8 cellular contexts compared by ENCODE assay signal in genomic region chr22:41917906-41918791, GRCh38. TPM values are rescaled to one million over a fixed set of nuclear protein-coding genes. Genes with fewer than 3 reads are reported as not detected.
DNase-seq lines count a peak whose midpoint lies in the region; ATAC-seq, FAIRE-seq and TF ChIP-seq lines count a peak whose summit lies in the region.

No MANE protein-coding gene starts in this region.

- TF ChIP-seq CTCF in BE2C (IDR thresholded peaks at IDR 0.05; ENCODE audit: low read depth, low read length), result no peak
- TF ChIP-seq CTCF in foreskin keratinocyte (conservative IDR thresholded peaks at IDR 0.05), result no peak

- no peak overlapping the region for H3K27ac ChIP-seq in foreskin keratinocyte

- H3K4me1 ChIP-seq in BE2C (no peaks in the 10 kb centered on the region), foreskin keratinocyte (no peaks in the 10 kb centered on the region)

- peak; percentile 89 for FAIRE-seq in GM12892 (lab: Jason Lieb, UNC)

- peaks cover 26 to 30% of the 10 kb centered on the region in 2 donors for H3K27me3 Mint-ChIP-seq in effector memory CD8-positive, alpha-beta T cell

- no peak overlapping the region for H3K4me3 ChIP-seq in BE2C (ENCODE audit: low read depth, low read length)

- peak; percentile 31; the same call in 1 of the 2 replicates for TF ChIP-seq POLR2A in GM12892 (IDR thresholded peaks at IDR 0.05; ENCODE audit: low read depth, low read length)

- H3K9me3 Mint-ChIP-seq in effector memory CD8-positive, alpha-beta T cell, result no peaks in the 10 kb centered on the region

- no peaks in the 10 kb centered on the region for H3K9me3 ChIP-seq in BE2C

- peaks cover 42% of the 10 kb centered on the region for H3K36me3 Mint-ChIP-seq in effector memory CD8-positive, alpha-beta T cell (ENCODE audit: insufficient read depth)

- H3K4me1 Mint-ChIP-seq in effector memory CD8-positive, alpha-beta T cell (ENCODE audit: low read depth in 2 of 2), result peaks cover 0 to 7% of the 10 kb centered on the region in 2 donors

- ATAC-seq in foreskin keratinocyte (peak; percentile 18), HG02870 (IDR thresholded peaks at IDR 0.05; ENCODE audit: unreplicated experiment) (no peak), HG02588 (IDR thresholded peaks at IDR 0.05; ENCODE audit: unreplicated experiment) (no peak)
- no peak for ATAC-seq in effector memory CD8-positive, alpha-beta T cell (replicated peaks)

- H3K27me3 ChIP-seq in BE2C, result peaks cover 50% of the 10 kb centered on the region
- H3K27me3 ChIP-seq in foreskin keratinocyte, result peaks cover 46% of the 10 kb centered on the region

- no peaks in the 10 kb centered on the region for H3K36me3 ChIP-seq in BE2C

- DNase-seq in BE2C (peak; percentile 64), GM12892 (ENCODE audit: insufficient read length) (no peak), RPMI7951 (ENCODE audit: low read depth) (peak; percentile 35), foreskin keratinocyte (peak; percentile 23 to 61), NCI-H526 treated with DMSO at 0.1 percent for 48 hours (lab: John Stamatoyannopoulos, UW) (no peak)
- DNase-seq in effector memory CD8-positive, alpha-beta T cell, result no peak

- no peak overlapping the region for H3K27ac Mint-ChIP-seq in effector memory CD8-positive, alpha-beta T cell

- H3K4me3 Mint-ChIP-seq in effector memory CD8-positive, alpha-beta T cell, result peak overlapping the region in 1 of 2 donors; percentile 6

RNA-seq across cellular contexts. Expression of gene SHISA8, which starts 3.3 kb away (rescaled TPM):
- polyA plus RNA-seq in BE2C (2012; ENCODE audit: insufficient read depth, insufficient read length, low read depth), result not detected
- polyA plus RNA-seq in GM12892 (2012; ENCODE audit: missing spikeins), result 0.93 TPM
- not detected in 2 replicates for total RNA-seq in RPMI7951 (2014; rRNA removed; shearing (Covaris generic))
- not detected in 2 replicates for total RNA-seq in foreskin keratinocyte
- not detected in 2 replicates for polyA plus RNA-seq in foreskin keratinocyte

RNA-seq across cellular contexts. Expression of gene TNFRSF13C, which starts 8.5 kb away (rescaled TPM):
- 0.29 TPM for polyA plus RNA-seq in BE2C (2012; ENCODE audit: insufficient read depth, insufficient read length, low read depth)
- 57.8 TPM for polyA plus RNA-seq in GM12892 (2012; ENCODE audit: missing spikeins)
- not detected in 2 replicates for total RNA-seq in RPMI7951 (2014; rRNA removed; shearing (Covaris generic))
- 0.11 and 0.17 TPM in 2 replicates for total RNA-seq in foreskin keratinocyte
- polyA plus RNA-seq in foreskin keratinocyte, result 0.09 and 0.11 TPM in 2 replicates

RNA-seq across cellular contexts. Expression of gene CENPM, which starts 28.8 kb away (rescaled TPM):
- polyA plus RNA-seq in BE2C (2012; ENCODE audit: insufficient read depth, insufficient read length, low read depth), result 43.8 TPM
- polyA plus RNA-seq in GM12892 (2012; ENCODE audit: missing spikeins), result 31.4 TPM
- total RNA-seq in RPMI7951 (2014; rRNA removed; shearing (Covaris generic)), result 50.3 and 57.6 TPM in 2 replicates
- total RNA-seq in foreskin keratinocyte, result 29.0 and 33.2 TPM in 2 replicates
- 42.3 and 45.6 TPM in 2 replicates for polyA plus RNA-seq in foreskin keratinocyte

RNA-seq across cellular contexts. Expression of gene SEPTIN3, which starts 51.1 kb away (rescaled TPM):
- 23.3 TPM for polyA plus RNA-seq in BE2C (2012; ENCODE audit: insufficient read depth, insufficient read length, low read depth)
- 1.9 TPM for polyA plus RNA-seq in GM12892 (2012; ENCODE audit: missing spikeins)
- total RNA-seq in RPMI7951 (2014; rRNA removed; shearing (Covaris generic)), result 0.29 and 0.36 TPM in 2 replicates
- total RNA-seq in foreskin keratinocyte, result 0.03 and 0.11 TPM in 2 replicates
- 0.06 TPM in 2 replicates for polyA plus RNA-seq in foreskin keratinocyte

Comparison
In these comparisons a context has a peak if more than half of its experiments do, and no peak if none do; other contexts are left out.
1. DNase-seq: peak in BE2C (single experiment), RPMI7951 (single experiment) and foreskin keratinocyte (2 of 2); none in GM12892 (single experiment), NCI-H526 treated with DMSO at 0.1 percent for 48 hours (single experiment) and effector memory CD8-positive, alpha-beta T cell (0 of 3).